10 cellular contexts compared by ENCODE assay signal in genomic region chr17:19249681-19250080, GRCh38. TPM values are rescaled to one million over a fixed set of nuclear protein-coding genes. Genes with fewer than 3 reads are reported as not detected.
DNase-seq lines count a peak whose midpoint lies in the region; ATAC-seq and TF ChIP-seq lines count a peak whose summit lies in the region.
"Had no signal": no experiment of that assay in that cellular context is flagged by ENCODE, and none has a peak within 500 bp of the region (broad histone marks: within the 10 kb centered on the region; RNA-seq: fewer than 3 reads in every experiment).

No MANE protein-coding gene starts in this region.

- H3K9me3 ChIP-seq in tibial artery = no peaks in the 10 kb centered on the region

- H3K36me3 ChIP-seq in tibial artery = no peaks in the 10 kb centered on the region

- peak overlapping the region; percentile 63 to 73 for H3K27ac ChIP-seq in tibial artery

- H3K9me3 Mint-ChIP-seq in WTC11 (peaks cover 8% of the 10 kb centered on the region), neural crest cell (no peaks in the 10 kb centered on the region)

- H3K27me3 Mint-ChIP-seq in WTC11 (ENCODE audit: low read depth) (no peaks in the 10 kb centered on the region), neural crest cell (ENCODE audit: low read depth) (no peaks in the 10 kb centered on the region)

- no peak for TF ChIP-seq CTCF in WTC11 (IDR thresholded peaks at IDR 0.05)
- no peak for TF ChIP-seq CTCF in fibroblast of mammary gland (conservative IDR thresholded peaks at IDR 0.05; ENCODE audit: control insufficient read depth, insufficient read depth, low read depth, low read length)
- no peak for TF ChIP-seq CTCF in neural crest cell (conservative IDR thresholded peaks at IDR 0.05)
- TF ChIP-seq CTCF in tibial artery (IDR thresholded peaks at IDR 0.05) = no peak

- peaks cover 27% of the 10 kb centered on the region for H3K4me1 Mint-ChIP-seq in WTC11
- H3K4me1 Mint-ChIP-seq in neural crest cell = peaks cover 40% of the 10 kb centered on the region

- peaks cover 0 to 62% (median 42%) of the 10 kb centered on the region in 4 donors for H3K4me1 ChIP-seq in tibial artery

- CTCF ChIA-PET in WTC11 (lab: Charles Lee) = interaction anchor here (0.8 to 2.5 kb wide), 3 partner anchors 11 to 90 kb away, joined by 4 to 8 read pairs (median 5); no protein-coding TSS in a partner anchor

- H3K27ac Mint-ChIP-seq in WTC11 (peak overlapping the region; percentile 63; the same call in 1 of the 2 replicates), neural crest cell (ENCODE audit: unreplicated experiment) (peak overlapping the region; percentile 46)

- no peak for ATAC-seq in WTC11
- no peak for ATAC-seq in GM21528 (IDR thresholded peaks at IDR 0.05; ENCODE audit: low FRiP score, unreplicated experiment)
- no peak for ATAC-seq in GM21447 (IDR thresholded peaks at IDR 0.05; ENCODE audit: unreplicated experiment)

- H3K4me3 ChIP-seq in fibroblast of mammary gland (ENCODE audit: control insufficient read depth, low read depth, low read length) = no peak overlapping the region
- H3K4me3 ChIP-seq in tibial artery = no peak overlapping the region

- H3K4me3 Mint-ChIP-seq in WTC11 = no peak overlapping the region
- H3K4me3 Mint-ChIP-seq in neural crest cell = no peak overlapping the region

- H3K27me3 ChIP-seq in tibial artery = no peaks in the 10 kb centered on the region

- H3K36me3 Mint-ChIP-seq in WTC11 (peaks cover 16% of the 10 kb centered on the region), neural crest cell (ENCODE audit: low read depth) (peaks cover 4% of the 10 kb centered on the region)

- intact Hi-C loops in tibial artery (cut with DNase I; ENCODE audit: low total_unique reads) = no loop called here

- DNase-seq in WTC11 (ENCODE audit: low spot score) (no peak), fibroblast of mammary gland (ENCODE audit: low read depth) (peak; percentile 82), neural crest cell (ENCODE audit: low read depth, low spot score) (no peak), tibial artery (peak; percentile 41 to 75), LoVo (ENCODE audit: low spot score) (no peak), A172 (ENCODE audit: low spot score) (no peak)
- DNase-seq: activated CD4-positive, alpha-beta T cell treated with anti-CD3 and anti-CD28 coated beads, Interleukin-2, amount 50 U/mL, for 4 hours; T-helper 1 cell had no signal

- POLR2A ChIA-PET in WTC11 (lab: Charles Lee) = no interaction called here

TF ChIP-seq in WTC11, 78 proteins besides CTCF, POLR2A, EP300 and RAD21:
- no peak for TF ChIP-seq RELA (CRISPR knock-in tag; IDR thresholded peaks at IDR 0.05; ENCODE audit: borderline replicate concordance)

RNA-seq across cellular contexts. Expression of gene EPN2, which starts 12.5 kb away (rescaled TPM):
- 48.8 to 62.7 TPM (median 62.3 TPM) in 3 replicates for total RNA-seq in WTC11 (2021)
- total RNA-seq in neural crest cell = 45.5 and 47.3 TPM in 2 replicates
- total RNA-seq in A172 (2014; rRNA removed; shearing (Covaris generic)) = 9.8 and 10.4 TPM in 2 replicates

Comparison
In these comparisons a context has a peak if more than half of its experiments do, and no peak if none do; other contexts are left out.
1. DNase-seq: peak in fibroblast of mammary gland (single experiment) and tibial artery (2 of 2); none in WTC11 (single experiment), neural crest cell (single experiment), LoVo (single experiment) and A172 (single experiment).